ENCODE assay signal across 1 cellular context in the genomic region with DNA sequence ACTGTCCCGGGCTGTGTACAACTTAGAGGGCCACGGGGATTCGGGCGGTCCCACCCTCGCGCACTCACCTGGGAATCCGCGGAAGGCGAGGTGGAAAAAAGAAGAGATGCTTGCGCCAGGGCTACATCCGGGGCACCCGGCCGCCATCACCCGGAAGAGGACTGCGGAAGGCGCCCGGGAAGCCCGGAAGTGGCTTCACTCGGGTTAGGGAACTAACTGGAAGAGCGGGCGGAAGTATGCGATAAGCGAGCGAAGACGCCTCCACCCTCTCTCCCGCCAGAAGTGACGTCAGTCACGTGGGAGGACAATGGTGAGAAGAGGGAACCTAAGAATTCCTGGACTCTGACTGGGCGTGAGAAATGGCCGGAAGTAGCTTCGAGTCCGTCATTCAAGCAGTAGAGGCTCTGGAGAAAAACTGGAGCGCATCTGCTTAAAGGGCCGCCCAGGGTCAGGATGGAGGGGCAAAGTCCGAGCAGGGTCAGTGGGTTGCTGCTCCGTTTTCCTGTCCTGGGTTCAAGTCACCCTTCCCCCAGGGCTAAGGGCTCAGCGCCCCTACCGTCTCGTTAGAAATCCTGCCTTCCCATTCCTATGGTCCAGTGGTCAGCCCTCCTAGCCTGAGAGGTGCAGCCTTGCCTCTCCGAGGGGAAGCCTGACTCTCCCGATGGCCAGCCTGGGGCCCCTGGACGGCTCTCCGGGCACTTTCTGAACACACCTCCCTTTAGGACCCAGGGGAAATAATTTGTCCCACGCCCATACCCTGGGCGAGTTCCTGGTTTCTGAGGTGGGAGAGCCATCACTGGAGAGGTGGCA.
A peak's percentile ranks its signal among the peaks of the same experiment; 100 is the strongest.
TF ChIP-seq lines count a peak whose summit lies in the region.

A gene (minus strand): TSS at position 165 of the 810 bp plus-strand sequence. CDS start 627 bp downstream, outside the sequence.

TF ChIP-seq in K562, 482 proteins besides CTCF, POLR2A, EP300 and RAD21 (continued from another document and continues in another):
- TF ChIP-seq, protein P1, sequence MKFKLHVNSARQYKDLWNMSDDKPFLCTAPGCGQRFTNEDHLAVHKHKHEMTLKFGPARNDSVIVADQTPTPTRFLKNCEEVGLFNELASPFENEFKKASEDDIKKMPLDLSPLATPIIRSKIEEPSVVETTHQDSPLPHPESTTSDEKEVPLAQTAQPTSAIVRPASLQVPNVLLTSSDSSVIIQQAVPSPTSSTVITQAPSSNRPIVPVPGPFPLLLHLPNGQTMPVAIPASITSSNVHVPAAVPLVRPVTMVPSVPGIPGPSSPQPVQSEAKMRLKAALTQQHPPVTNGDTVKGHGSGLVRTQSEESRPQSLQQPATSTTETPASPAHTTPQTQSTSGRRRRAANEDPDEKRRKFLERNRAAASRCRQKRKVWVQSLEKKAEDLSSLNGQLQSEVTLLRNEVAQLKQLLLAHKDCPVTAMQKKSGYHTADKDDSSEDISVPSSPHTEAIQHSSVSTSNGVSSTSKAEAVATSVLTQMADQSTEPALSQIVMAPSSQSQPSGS (CRISPR knock-in tag; IDR thresholded peaks at IDR 0.05), result peak; percentile 64; the same call in 1 of the 2 replicates
- peak; percentile 23; the same call in 1 of the 2 replicates for TF ChIP-seq CAMTA2 (CRISPR knock-in tag; conservative IDR thresholded peaks at IDR 0.05)
- TF ChIP-seq KLF10 (CRISPR knock-in tag; IDR thresholded peaks at IDR 0.05), result peak; percentile 60; the same call in 1 of the 2 replicates
- TF ChIP-seq GATA2 (CRISPR knock-in tag; IDR thresholded peaks at IDR 0.05), result peak; percentile 32
- no peak for TF ChIP-seq KLF16 (IDR thresholded peaks at IDR 0.05)
- no peak for TF ChIP-seq FOXA1 (IDR thresholded peaks at IDR 0.05; ENCODE audit: borderline replicate concordance)
- no peak for TF ChIP-seq RBM39 (optimal IDR thresholded peaks at IDR 0.05; ENCODE audit: low read depth, low read length)
- TF ChIP-seq, protein P2, sequence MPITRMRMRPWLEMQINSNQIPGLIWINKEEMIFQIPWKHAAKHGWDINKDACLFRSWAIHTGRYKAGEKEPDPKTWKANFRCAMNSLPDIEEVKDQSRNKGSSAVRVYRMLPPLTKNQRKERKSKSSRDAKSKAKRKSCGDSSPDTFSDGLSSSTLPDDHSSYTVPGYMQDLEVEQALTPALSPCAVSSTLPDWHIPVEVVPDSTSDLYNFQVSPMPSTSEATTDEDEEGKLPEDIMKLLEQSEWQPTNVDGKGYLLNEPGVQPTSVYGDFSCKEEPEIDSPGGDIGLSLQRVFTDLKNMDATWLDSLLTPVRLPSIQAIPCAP (CRISPR knock-in tag; IDR thresholded peaks at IDR 0.05; ENCODE audit: borderline replicate concordance), result peak; percentile 71; the same call in 1 of the 2 replicates
- TF ChIP-seq HDAC8 (tag; IDR thresholded peaks at IDR 0.05), result no peak
- TF ChIP-seq, protein P3, sequence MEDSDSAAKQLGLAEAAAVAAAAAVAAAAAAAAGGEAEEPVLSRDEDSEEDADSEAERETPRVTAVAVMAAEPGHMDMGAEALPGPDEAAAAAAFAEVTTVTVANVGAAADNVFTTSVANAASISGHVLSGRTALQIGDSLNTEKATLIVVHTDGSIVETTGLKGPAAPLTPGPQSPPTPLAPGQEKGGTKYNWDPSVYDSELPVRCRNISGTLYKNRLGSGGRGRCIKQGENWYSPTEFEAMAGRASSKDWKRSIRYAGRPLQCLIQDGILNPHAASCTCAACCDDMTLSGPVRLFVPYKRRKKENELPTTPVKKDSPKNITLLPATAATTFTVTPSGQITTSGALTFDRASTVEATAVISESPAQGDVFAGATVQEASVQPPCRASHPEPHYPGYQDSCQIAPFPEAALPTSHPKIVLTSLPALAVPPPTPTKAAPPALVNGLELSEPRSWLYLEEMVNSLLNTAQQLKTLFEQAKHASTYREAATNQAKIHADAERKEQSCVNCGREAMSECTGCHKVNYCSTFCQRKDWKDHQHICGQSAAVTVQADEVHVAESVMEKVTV (CRISPR knock-in tag; IDR thresholded peaks at IDR 0.05), result no peak
- peak; percentile 58 to 93 (median 91) for TF ChIP-seq YY1 (IDR thresholded peaks at IDR 0.05; ENCODE audit: borderline replicate concordance in 1 of 3, control insufficient read depth in 1 of 3, extremely low read depth in 1 of 3, insufficient read depth in 3 of 3, insufficient read length in 1 of 3, insufficient replicate concordance in 2 of 3, low read depth in 1 of 3, low read length in 2 of 3)
- peak; percentile 87 for TF ChIP-seq ZNF766 (CRISPR knock-in tag; conservative IDR thresholded peaks at IDR 0.05)
- no peak for TF ChIP-seq PRPF4 (IDR thresholded peaks at IDR 0.05; ENCODE audit: insufficient read depth, low read depth, low read length, poor library complexity, severe bottlenecking)
- 0 out of 2 replicates have a peak, but pooled peaks have one; percentile 10 for TF ChIP-seq ILF3 (IDR thresholded peaks at IDR 0.05; ENCODE audit: borderline replicate concordance)
- peak in 1 of 2 experiments; percentile 92; a peak in 2 of 4 replicates for TF ChIP-seq TEAD1 (CRISPR knock-in tag; IDR thresholded peaks at IDR 0.05)
- no peak for TF ChIP-seq RBM17 (IDR thresholded peaks at IDR 0.05; ENCODE audit: borderline replicate concordance, low read depth, low read length)
- peak; percentile 57 to 58; a peak in 3 of 4 replicates for TF ChIP-seq NRF1 (conservative IDR thresholded peaks at IDR 0.05 in 1 of 2, IDR thresholded peaks at IDR 0.05 in 1 of 2)
- TF ChIP-seq, protein P4, sequence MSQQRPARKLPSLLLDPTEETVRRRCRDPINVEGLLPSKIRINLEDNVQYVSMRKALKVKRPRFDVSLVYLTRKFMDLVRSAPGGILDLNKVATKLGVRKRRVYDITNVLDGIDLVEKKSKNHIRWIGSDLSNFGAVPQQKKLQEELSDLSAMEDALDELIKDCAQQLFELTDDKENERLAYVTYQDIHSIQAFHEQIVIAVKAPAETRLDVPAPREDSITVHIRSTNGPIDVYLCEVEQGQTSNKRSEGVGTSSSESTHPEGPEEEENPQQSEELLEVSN (IDR thresholded peaks at IDR 0.05; ENCODE audit: borderline replicate concordance in 1 of 2, extremely low read depth in 1 of 2, insufficient read depth in 1 of 2, insufficient read length in 1 of 2, low read depth in 1 of 2, low read length in 1 of 2, poor library complexity in 1 of 2, severe bottlenecking in 1 of 2), result peak; percentile 92 to 95
- TF ChIP-seq HDAC1 (IDR thresholded peaks at IDR 0.05), result no peak; a peak in 2 of 4 replicates
- TF ChIP-seq, protein P5, sequence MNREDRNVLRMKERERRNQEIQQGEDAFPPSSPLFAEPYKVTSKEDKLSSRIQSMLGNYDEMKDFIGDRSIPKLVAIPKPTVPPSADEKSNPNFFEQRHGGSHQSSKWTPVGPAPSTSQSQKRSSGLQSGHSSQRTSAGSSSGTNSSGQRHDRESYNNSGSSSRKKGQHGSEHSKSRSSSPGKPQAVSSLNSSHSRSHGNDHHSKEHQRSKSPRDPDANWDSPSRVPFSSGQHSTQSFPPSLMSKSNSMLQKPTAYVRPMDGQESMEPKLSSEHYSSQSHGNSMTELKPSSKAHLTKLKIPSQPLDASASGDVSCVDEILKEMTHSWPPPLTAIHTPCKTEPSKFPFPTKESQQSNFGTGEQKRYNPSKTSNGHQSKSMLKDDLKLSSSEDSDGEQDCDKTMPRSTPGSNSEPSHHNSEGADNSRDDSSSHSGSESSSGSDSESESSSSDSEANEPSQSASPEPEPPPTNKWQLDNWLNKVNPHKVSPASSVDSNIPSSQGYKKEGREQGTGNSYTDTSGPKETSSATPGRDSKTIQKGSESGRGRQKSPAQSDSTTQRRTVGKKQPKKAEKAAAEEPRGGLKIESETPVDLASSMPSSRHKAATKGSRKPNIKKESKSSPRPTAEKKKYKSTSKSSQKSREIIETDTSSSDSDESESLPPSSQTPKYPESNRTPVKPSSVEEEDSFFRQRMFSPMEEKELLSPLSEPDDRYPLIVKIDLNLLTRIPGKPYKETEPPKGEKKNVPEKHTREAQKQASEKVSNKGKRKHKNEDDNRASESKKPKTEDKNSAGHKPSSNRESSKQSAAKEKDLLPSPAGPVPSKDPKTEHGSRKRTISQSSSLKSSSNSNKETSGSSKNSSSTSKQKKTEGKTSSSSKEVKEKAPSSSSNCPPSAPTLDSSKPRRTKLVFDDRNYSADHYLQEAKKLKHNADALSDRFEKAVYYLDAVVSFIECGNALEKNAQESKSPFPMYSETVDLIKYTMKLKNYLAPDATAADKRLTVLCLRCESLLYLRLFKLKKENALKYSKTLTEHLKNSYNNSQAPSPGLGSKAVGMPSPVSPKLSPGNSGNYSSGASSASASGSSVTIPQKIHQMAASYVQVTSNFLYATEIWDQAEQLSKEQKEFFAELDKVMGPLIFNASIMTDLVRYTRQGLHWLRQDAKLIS (CRISPR knock-in tag; IDR thresholded peaks at IDR 0.05), result 0 out of 2 replicates have a peak, but pooled peaks have one; percentile 25
- TF ChIP-seq ZNF175 (CRISPR knock-in tag; IDR thresholded peaks at IDR 0.05; ENCODE audit: low read depth), result peak; percentile 68
- peak; percentile 90 for TF ChIP-seq RB1 (IDR thresholded peaks at IDR 0.05; ENCODE audit: low read depth)
- TF ChIP-seq KLF1 (tag; IDR thresholded peaks at IDR 0.05), result peak; percentile 11; the same call in 1 of the 2 replicates
- TF ChIP-seq, protein P6, sequence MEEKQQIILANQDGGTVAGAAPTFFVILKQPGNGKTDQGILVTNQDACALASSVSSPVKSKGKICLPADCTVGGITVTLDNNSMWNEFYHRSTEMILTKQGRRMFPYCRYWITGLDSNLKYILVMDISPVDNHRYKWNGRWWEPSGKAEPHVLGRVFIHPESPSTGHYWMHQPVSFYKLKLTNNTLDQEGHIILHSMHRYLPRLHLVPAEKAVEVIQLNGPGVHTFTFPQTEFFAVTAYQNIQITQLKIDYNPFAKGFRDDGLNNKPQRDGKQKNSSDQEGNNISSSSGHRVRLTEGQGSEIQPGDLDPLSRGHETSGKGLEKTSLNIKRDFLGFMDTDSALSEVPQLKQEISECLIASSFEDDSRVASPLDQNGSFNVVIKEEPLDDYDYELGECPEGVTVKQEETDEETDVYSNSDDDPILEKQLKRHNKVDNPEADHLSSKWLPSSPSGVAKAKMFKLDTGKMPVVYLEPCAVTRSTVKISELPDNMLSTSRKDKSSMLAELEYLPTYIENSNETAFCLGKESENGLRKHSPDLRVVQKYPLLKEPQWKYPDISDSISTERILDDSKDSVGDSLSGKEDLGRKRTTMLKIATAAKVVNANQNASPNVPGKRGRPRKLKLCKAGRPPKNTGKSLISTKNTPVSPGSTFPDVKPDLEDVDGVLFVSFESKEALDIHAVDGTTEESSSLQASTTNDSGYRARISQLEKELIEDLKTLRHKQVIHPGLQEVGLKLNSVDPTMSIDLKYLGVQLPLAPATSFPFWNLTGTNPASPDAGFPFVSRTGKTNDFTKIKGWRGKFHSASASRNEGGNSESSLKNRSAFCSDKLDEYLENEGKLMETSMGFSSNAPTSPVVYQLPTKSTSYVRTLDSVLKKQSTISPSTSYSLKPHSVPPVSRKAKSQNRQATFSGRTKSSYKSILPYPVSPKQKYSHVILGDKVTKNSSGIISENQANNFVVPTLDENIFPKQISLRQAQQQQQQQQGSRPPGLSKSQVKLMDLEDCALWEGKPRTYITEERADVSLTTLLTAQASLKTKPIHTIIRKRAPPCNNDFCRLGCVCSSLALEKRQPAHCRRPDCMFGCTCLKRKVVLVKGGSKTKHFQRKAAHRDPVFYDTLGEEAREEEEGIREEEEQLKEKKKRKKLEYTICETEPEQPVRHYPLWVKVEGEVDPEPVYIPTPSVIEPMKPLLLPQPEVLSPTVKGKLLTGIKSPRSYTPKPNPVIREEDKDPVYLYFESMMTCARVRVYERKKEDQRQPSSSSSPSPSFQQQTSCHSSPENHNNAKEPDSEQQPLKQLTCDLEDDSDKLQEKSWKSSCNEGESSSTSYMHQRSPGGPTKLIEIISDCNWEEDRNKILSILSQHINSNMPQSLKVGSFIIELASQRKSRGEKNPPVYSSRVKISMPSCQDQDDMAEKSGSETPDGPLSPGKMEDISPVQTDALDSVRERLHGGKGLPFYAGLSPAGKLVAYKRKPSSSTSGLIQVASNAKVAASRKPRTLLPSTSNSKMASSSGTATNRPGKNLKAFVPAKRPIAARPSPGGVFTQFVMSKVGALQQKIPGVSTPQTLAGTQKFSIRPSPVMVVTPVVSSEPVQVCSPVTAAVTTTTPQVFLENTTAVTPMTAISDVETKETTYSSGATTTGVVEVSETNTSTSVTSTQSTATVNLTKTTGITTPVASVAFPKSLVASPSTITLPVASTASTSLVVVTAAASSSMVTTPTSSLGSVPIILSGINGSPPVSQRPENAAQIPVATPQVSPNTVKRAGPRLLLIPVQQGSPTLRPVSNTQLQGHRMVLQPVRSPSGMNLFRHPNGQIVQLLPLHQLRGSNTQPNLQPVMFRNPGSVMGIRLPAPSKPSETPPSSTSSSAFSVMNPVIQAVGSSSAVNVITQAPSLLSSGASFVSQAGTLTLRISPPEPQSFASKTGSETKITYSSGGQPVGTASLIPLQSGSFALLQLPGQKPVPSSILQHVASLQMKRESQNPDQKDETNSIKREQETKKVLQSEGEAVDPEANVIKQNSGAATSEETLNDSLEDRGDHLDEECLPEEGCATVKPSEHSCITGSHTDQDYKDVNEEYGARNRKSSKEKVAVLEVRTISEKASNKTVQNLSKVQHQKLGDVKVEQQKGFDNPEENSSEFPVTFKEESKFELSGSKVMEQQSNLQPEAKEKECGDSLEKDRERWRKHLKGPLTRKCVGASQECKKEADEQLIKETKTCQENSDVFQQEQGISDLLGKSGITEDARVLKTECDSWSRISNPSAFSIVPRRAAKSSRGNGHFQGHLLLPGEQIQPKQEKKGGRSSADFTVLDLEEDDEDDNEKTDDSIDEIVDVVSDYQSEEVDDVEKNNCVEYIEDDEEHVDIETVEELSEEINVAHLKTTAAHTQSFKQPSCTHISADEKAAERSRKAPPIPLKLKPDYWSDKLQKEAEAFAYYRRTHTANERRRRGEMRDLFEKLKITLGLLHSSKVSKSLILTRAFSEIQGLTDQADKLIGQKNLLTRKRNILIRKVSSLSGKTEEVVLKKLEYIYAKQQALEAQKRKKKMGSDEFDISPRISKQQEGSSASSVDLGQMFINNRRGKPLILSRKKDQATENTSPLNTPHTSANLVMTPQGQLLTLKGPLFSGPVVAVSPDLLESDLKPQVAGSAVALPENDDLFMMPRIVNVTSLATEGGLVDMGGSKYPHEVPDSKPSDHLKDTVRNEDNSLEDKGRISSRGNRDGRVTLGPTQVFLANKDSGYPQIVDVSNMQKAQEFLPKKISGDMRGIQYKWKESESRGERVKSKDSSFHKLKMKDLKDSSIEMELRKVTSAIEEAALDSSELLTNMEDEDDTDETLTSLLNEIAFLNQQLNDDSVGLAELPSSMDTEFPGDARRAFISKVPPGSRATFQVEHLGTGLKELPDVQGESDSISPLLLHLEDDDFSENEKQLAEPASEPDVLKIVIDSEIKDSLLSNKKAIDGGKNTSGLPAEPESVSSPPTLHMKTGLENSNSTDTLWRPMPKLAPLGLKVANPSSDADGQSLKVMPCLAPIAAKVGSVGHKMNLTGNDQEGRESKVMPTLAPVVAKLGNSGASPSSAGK (IDR thresholded peaks at IDR 0.05), result peak; percentile 86; the same call in 1 of the 2 replicates
- TF ChIP-seq, protein P7, sequence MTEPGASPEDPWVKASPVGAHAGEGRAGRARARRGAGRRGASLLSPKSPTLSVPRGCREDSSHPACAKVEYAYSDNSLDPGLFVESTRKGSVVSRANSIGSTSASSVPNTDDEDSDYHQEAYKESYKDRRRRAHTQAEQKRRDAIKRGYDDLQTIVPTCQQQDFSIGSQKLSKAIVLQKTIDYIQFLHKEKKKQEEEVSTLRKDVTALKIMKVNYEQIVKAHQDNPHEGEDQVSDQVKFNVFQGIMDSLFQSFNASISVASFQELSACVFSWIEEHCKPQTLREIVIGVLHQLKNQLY (CRISPR knock-in tag; conservative IDR thresholded peaks at IDR 0.05), result no peak
- peak; percentile 72 for TF ChIP-seq SUPT5H (IDR thresholded peaks at IDR 0.05)
